Comparison of ENCODE assay signal across 9 cellular contexts in the genomic region with DNA sequence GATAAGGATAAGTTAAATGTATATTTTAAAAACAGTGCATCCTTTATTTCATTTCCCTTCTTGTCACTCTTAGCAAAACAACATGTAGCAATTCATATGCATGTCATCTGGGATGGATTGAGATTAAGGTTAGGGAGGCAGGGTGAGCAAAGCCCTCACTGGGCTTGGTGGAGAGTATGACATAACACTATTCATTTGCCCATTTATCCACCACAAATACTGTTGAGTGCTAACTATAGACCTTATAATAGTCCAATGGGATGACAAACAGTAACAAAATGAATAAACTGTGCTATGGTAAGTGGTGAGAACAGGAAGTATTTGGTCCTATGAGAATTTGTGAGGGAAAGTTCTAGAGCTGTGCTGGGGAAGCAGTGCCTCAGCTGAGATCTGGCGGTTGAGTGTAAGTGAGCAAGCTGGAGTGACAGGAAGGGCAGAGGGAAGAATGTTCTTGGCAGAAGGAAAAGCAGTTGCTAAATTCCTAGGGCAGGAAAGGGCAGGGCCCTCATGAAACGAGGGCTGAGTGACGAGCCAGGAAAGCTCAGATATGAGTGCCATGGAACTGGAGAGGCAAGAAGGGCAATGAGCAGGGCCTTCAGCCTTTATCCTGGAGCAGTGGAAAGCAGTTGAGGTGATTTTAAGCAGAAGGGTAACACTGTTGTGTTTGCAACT. TPM values are rescaled to one million over a fixed set of nuclear protein-coding genes. Genes with fewer than 3 reads are reported as not detected.
DNase-seq lines count a peak whose midpoint lies in the region; ATAC-seq and TF ChIP-seq lines count a peak whose summit lies in the region.
"Had no signal": no experiment of that assay in that cellular context is flagged by ENCODE, and none has a peak within 500 bp of the region (broad histone marks: within the 10 kb centered on the region; RNA-seq: fewer than 3 reads in every experiment).

No MANE protein-coding gene starts in this region.

- peaks cover 0 to 8% of the 10 kb centered on the region in 2 donors for H3K36me3 ChIP-seq in adrenal gland (replicated peaks in 1 of 2)
- H3K36me3 ChIP-seq: Peyer's patch had no signal

- no peaks in the 10 kb centered on the region for H3K9me3 ChIP-seq in adrenal gland (replicated peaks in 1 of 3)
- H3K9me3 ChIP-seq: Peyer's patch had no signal

- H3K4me3 ChIP-seq in adrenal gland: no peak overlapping the region
- H3K4me3 ChIP-seq: Peyer's patch had no signal

- no peaks in the 10 kb centered on the region for H3K27me3 ChIP-seq in adrenal gland
- H3K27me3 ChIP-seq: Peyer's patch had no signal

- H3K27me3 Mint-ChIP-seq in activated T-helper 17 cell treated with anti-CD3 and anti-CD28 coated beads, Interleukin-2, amount 50 U/mL, for 72 hours: no peaks in the 10 kb centered on the region

- no peak overlapping the region for H3K27ac Mint-ChIP-seq in activated T-helper 17 cell treated with anti-CD3 and anti-CD28 coated beads, Interleukin-2, amount 50 U/mL, for 72 hours

- H3K4me3 Mint-ChIP-seq in activated T-helper 17 cell treated with anti-CD3 and anti-CD28 coated beads, Interleukin-2, amount 50 U/mL, for 72 hours: no peak overlapping the region

- 36 to 53% (median 42%) methylated on average over 3 of the region's 3 CpGs for WGBS in adrenal gland, 4 donors

- peak overlapping the region in 3 of 5 donors; percentile 4 to 80 (median 69) for H3K27ac ChIP-seq in adrenal gland

- peaks cover 16% of the 10 kb centered on the region for H3K4me1 Mint-ChIP-seq in activated T-helper 17 cell treated with anti-CD3 and anti-CD28 coated beads, Interleukin-2, amount 50 U/mL, for 72 hours

- DNase-seq in EL (peak; percentile 38), adrenal gland (peak; percentile 23 to 72 (median 41)), Right ventricle myocardium inferior (ENCODE audit: missing footprints) (no peak), posterior vena cava (ENCODE audit: low spot score) (peak; percentile 82), medulla oblongata (ENCODE audit: extremely low spot score) (no peak)
- no peak for DNase-seq in activated naive CD4-positive, alpha-beta T cell (lab: John Stamatoyannopoulos, UW)
- DNase-seq: Peyer's patch had no signal

- peaks cover 48% of the 10 kb centered on the region for H3K36me3 Mint-ChIP-seq in activated T-helper 17 cell treated with anti-CD3 and anti-CD28 coated beads, Interleukin-2, amount 50 U/mL, for 72 hours (ENCODE audit: low read depth)

- ATAC-seq in Right ventricle myocardium inferior (peak; percentile 95), HG03571 (IDR thresholded peaks at IDR 0.05; ENCODE audit: unreplicated experiment) (no peak)
- ATAC-seq in activated T-helper 17 cell treated with anti-CD3 and anti-CD28 coated beads, Interleukin-2, amount 50 U/mL, for 72 hours (replicated peaks): no peak

- TF ChIP-seq POLR2A in adrenal gland (IDR thresholded peaks at IDR 0.05): peak in 1 of 2 donors; percentile 5

- TF ChIP-seq CTCF in adrenal gland (IDR thresholded peaks at IDR 0.05): no peak

- intact Hi-C loops in adrenal gland (cut with DNase I) (no loop called here), Right ventricle myocardium inferior (cut with DNase I) (loop anchor here (2.0 kb wide), 1 partner anchor 50 kb away; no protein-coding TSS in a partner anchor), posterior vena cava (cut with DNase I) (no loop called here)

- H3K4me1 ChIP-seq in adrenal gland (replicated peaks in 1 of 2): peaks cover 0 to 53% of the 10 kb centered on the region in 2 donors

- H3K9me3 Mint-ChIP-seq in activated T-helper 17 cell treated with anti-CD3 and anti-CD28 coated beads, Interleukin-2, amount 50 U/mL, for 72 hours: no peaks in the 10 kb centered on the region

RNA-seq across cellular contexts. Expression of a gene that starts 6.7 kb away (rescaled TPM):
- 100 to 1,000 TPM in 3 of 8 donors, 10 to 100 TPM in 5; 48.3 to 162 (median 94.6) TPM for total RNA-seq in adrenal gland
- polyA plus RNA-seq in adrenal gland: 100 to 1,000 TPM in 1 of 3 donors, 10 to 100 TPM in 2; 37.1 to 342 (median 44.5) TPM
- 61.2 TPM for total RNA-seq in Right ventricle myocardium inferior
- total RNA-seq in posterior vena cava: 10 to 100 TPM; 80.7 to 85.4 TPM
- total RNA-seq in activated T-helper 17 cell treated with anti-CD3 and anti-CD28 coated beads, Interleukin-2, amount 50 U/mL, for 72 hours: 10 to 100 TPM; 32.2 to 45.2 TPM

Comparison
In these comparisons a context has a peak if more than half of its experiments do, and no peak if none do; other contexts are left out.
1. DNase-seq: peak in EL (single experiment), adrenal gland (7 of 7) and posterior vena cava (single experiment); none in Right ventricle myocardium inferior (single experiment), activated naive CD4-positive, alpha-beta T cell (0 of 4) and medulla oblongata (single experiment).